In genomic region chr2:16620590-16620989, GRCh38 we compare ENCODE assay signal across 18 cellular contexts. TPM values are rescaled to one million over a fixed set of nuclear protein-coding genes. Genes with fewer than 3 reads are reported as not detected.
DNase-seq lines count a peak whose midpoint lies in the region; ATAC-seq and TF ChIP-seq lines count a peak whose summit lies in the region.
"Had no signal": no experiment of that assay in that cellular context is flagged by ENCODE, and none has a peak within 500 bp of the region (broad histone marks: within the 10 kb centered on the region; RNA-seq: fewer than 3 reads in every experiment).

No MANE protein-coding gene starts in this region.

- H3K27me3 ChIP-seq in breast epithelium: no peaks in the 10 kb centered on the region

- no peak overlapping the region for H3K4me3 Mint-ChIP-seq in MCF 10A (ENCODE audit: unreplicated experiment)
- H3K4me3 Mint-ChIP-seq: CD4-positive, alpha-beta T cell; HFFc6 had no signal

- CTCF ChIA-PET in MCF 10A (lab: Yijun Ruan, JAX): interaction anchor here (0.6 to 7.7 kb wide), 7 partner anchors 12 to 710 kb away, joined by 3 to 168 read pairs (median 6); no protein-coding TSS in a partner anchor

- H3K9me3 Mint-ChIP-seq in MCF 10A (ENCODE audit: unreplicated experiment): no peaks in the 10 kb centered on the region
- H3K9me3 Mint-ChIP-seq: CD4-positive, alpha-beta T cell had no signal

- BruUV-seq in MCF 10A (replicated peaks; lab: Mats Ljungman, UMichigan): no TSS peak

- peaks cover 6% of the 10 kb centered on the region for H3K4me1 Mint-ChIP-seq in MCF 10A (ENCODE audit: insufficient read depth, unreplicated experiment)

- no peak for TF ChIP-seq POLR2A in breast epithelium (IDR thresholded peaks at IDR 0.05)

- H3K27ac Mint-ChIP-seq in MCF 10A (ENCODE audit: low read depth, unreplicated experiment): no peak overlapping the region
- H3K27ac Mint-ChIP-seq: CD4-positive, alpha-beta T cell; HFFc6 had no signal

- TF ChIP-seq CTCF in breast epithelium (IDR thresholded peaks at IDR 0.05): no peak
- no peak for TF ChIP-seq CTCF in MCF 10A (IDR thresholded peaks at IDR 0.05; ENCODE audit: unreplicated experiment)
- peak; percentile 4 for TF ChIP-seq CTCF in epithelial cell of esophagus (IDR thresholded peaks at IDR 0.05; ENCODE audit: insufficient read depth, low read depth, low read length, missing control alignments)

- H3K36me3 Mint-ChIP-seq in MCF 10A (ENCODE audit: insufficient read depth, unreplicated experiment): no peaks in the 10 kb centered on the region

- peak overlapping the region; percentile 18 to 30 for H3K27ac ChIP-seq in breast epithelium

- POLR2A ChIA-PET in MCF 10A (lab: Yijun Ruan, JAX): no interaction called here

- intact Hi-C loops in breast epithelium (cut with DNase I; ENCODE audit: low total_unique reads) (no loop called here), MCF 10A (cut with micrococcal nuclease) (no loop called here)

- no peak for ATAC-seq in GM19467 (IDR thresholded peaks at IDR 0.05; ENCODE audit: unreplicated experiment)

- peaks cover 0 to 4% of the 10 kb centered on the region in 2 donors for H3K4me1 ChIP-seq in breast epithelium

- DNase-seq in breast epithelium (ENCODE audit: low spot score in 2 of 2): no peak
- DNase-seq in MCF 10A (ENCODE audit: unreplicated experiment): no peak
- DNase-seq in epithelial cell of esophagus (ENCODE audit: low read depth): peak; percentile 81
- DNase-seq in mesenteric fat pad (ENCODE audit: low spot score): peak; percentile 53
- DNase-seq in AG08396 (ENCODE audit: low spot score): no peak
- no peak for DNase-seq in activated T-cell treated with anti-CD3 and anti-CD28 coated beads, Interleukin-2, amount 50 U/mL, for 1 hour
- DNase-seq in ecto neural progenitor cell (ENCODE audit: low spot score): no peak
- DNase-seq: 8988T; Calu3; CD4-positive, alpha-beta T cell; DMS79 treated with DMSO at 0.1 percent for 48 hours; HFFc6; KG1; NCI-H1092; NCI-H1694; NCI-H2107; Right ventricle myocardium superior had no signal

- H3K27me3 Mint-ChIP-seq in MCF 10A (ENCODE audit: insufficient read depth, unreplicated experiment): no peaks in the 10 kb centered on the region

- no peaks in the 10 kb centered on the region for H3K9me3 ChIP-seq in breast epithelium

- no peak overlapping the region for H3K4me3 ChIP-seq in breast epithelium
- H3K4me3 ChIP-seq in epithelial cell of esophagus (ENCODE audit: low read length): no peak overlapping the region

- no peaks in the 10 kb centered on the region for H3K36me3 ChIP-seq in breast epithelium

RNA-seq across cellular contexts. Expression of gene CYRIA, which starts 45.0 kb away (rescaled TPM):
- 10 to 100 TPM; 12.5 to 18.7 (median 17.7) TPM for total RNA-seq in breast epithelium
- 0.35 and 1.2 TPM in 2 replicates for total RNA-seq in MCF 10A (2022)
- 22.4 TPM for total RNA-seq in mesenteric fat pad
- total RNA-seq: HFFc6 had no signal

Comparison
In these comparisons a context has a peak if more than half of its experiments do, and no peak if none do; other contexts are left out.
1. DNase-seq: peak in epithelial cell of esophagus (single experiment) and mesenteric fat pad (single experiment); none in breast epithelium (0 of 2), MCF 10A (single experiment), AG08396 (single experiment), activated T-cell treated with anti-CD3 and anti-CD28 coated beads, Interleukin-2, amount 50 U/mL, for 1 hour (single experiment) and ecto neural progenitor cell (single experiment).